Comparison of ENCODE assay signal across 1 cellular context in the genomic region with DNA sequence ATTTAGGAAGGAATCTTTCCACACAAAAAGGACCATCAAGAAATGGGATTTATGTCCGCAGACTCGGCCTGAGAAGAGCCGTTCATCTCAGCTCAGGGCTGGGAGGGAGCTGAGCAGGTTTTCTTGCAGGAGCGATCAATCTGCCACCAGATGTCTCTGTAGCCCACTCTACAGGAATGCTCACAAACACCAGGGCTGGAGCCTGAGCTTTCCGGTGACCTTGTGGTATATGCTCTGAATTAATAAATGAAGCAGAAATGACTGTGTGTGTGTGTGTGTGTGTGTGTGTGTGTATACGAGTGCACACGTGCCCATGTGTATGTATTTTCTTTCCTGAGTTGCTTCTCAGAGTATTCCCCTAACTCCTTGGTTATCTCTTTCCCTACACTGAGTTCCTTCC.
TF ChIP-seq lines count a peak whose summit lies in the region.

No MANE protein-coding gene starts in this region.

TF ChIP-seq in GM23338, 12 proteins besides CTCF, POLR2A, EP300 and RAD21 (continued from another document):
- TF ChIP-seq, protein P1, sequence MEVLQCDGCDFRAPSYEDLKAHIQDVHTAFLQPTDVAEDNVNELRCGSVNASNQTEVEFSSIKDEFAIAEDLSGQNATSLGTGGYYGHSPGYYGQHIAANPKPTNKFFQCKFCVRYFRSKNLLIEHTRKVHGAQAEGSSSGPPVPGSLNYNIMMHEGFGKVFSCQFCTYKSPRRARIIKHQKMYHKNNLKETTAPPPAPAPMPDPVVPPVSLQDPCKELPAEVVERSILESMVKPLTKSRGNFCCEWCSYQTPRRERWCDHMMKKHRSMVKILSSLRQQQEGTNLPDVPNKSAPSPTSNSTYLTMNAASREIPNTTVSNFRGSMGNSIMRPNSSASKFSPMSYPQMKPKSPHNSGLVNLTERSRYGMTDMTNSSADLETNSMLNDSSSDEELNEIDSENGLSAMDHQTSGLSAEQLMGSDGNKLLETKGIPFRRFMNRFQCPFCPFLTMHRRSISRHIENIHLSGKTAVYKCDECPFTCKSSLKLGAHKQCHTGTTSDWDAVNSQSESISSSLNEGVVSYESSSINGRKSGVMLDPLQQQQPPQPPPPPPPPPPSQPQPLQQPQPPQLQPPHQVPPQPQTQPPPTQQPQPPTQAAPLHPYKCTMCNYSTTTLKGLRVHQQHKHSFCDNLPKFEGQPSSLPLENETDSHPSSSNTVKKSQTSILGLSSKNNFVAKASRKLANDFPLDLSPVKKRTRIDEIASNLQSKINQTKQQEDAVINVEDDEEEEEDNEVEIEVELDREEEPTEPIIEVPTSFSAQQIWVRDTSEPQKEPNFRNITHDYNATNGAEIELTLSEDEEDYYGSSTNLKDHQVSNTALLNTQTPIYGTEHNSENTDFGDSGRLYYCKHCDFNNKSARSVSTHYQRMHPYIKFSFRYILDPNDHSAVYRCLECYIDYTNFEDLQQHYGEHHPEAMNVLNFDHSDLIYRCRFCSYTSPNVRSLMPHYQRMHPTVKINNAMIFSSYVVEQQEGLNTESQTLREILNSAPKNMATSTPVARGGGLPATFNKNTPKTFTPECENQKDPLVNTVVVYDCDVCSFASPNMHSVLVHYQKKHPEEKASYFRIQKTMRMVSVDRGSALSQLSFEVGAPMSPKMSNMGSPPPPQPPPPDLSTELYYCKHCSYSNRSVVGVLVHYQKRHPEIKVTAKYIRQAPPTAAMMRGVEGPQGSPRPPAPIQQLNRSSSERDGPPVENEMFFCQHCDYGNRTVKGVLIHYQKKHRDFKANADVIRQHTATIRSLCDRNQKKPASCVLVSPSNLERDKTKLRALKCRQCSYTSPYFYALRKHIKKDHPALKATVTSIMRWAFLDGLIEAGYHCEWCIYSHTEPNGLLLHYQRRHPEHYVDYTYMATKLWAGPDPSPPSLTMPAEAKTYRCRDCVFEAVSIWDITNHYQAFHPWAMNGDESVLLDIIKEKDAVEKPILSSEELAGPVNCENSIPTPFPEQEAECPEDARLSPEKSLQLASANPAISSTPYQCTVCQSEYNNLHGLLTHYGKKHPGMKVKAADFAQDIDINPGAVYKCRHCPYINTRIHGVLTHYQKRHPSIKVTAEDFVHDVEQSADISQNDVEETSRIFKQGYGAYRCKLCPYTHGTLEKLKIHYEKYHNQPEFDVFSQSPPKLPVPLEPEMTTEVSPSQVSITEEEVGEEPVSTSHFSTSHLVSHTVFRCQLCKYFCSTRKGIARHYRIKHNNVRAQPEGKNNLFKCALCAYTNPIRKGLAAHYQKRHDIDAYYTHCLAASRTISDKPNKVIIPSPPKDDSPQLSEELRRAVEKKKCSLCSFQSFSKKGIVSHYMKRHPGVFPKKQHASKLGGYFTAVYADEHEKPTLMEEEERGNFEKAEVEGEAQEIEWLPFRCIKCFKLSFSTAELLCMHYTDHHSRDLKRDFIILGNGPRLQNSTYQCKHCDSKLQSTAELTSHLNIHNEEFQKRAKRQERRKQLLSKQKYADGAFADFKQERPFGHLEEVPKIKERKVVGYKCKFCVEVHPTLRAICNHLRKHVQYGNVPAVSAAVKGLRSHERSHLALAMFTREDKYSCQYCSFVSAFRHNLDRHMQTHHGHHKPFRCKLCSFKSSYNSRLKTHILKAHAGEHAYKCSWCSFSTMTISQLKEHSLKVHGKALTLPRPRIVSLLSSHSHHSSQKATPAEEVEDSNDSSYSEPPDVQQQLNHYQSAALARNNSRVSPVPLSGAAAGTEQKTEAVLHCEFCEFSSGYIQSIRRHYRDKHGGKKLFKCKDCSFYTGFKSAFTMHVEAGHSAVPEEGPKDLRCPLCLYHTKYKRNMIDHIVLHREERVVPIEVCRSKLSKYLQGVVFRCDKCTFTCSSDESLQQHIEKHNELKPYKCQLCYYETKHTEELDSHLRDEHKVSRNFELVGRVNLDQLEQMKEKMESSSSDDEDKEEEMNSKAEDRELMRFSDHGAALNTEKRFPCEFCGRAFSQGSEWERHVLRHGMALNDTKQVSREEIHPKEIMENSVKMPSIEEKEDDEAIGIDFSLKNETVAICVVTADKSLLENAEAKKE (CRISPR knock-in tag; IDR thresholded peaks at IDR 0.05), result no peak
- TF ChIP-seq POLR2AphosphoS5 (IDR thresholded peaks at IDR 0.05; ENCODE audit: low read depth) (no peak), EZH2phosphoT487 (IDR thresholded peaks at IDR 0.05; ENCODE audit: unreplicated experiment) (no peak), CREB1 (CRISPR knock-in tag; IDR thresholded peaks at IDR 0.05; ENCODE audit: low read depth) (no peak), ZNF331 (CRISPR knock-in tag; IDR thresholded peaks at IDR 0.05; ENCODE audit: low read depth) (no peak), NANOG (IDR thresholded peaks at IDR 0.05; ENCODE audit: borderline replicate concordance) (no peak), ZNF114 (CRISPR knock-in tag; IDR thresholded peaks at IDR 0.05) (no peak), JUNB (IDR thresholded peaks at IDR 0.05; ENCODE audit: unreplicated experiment) (no peak)
- TF ChIP-seq, protein P2, sequence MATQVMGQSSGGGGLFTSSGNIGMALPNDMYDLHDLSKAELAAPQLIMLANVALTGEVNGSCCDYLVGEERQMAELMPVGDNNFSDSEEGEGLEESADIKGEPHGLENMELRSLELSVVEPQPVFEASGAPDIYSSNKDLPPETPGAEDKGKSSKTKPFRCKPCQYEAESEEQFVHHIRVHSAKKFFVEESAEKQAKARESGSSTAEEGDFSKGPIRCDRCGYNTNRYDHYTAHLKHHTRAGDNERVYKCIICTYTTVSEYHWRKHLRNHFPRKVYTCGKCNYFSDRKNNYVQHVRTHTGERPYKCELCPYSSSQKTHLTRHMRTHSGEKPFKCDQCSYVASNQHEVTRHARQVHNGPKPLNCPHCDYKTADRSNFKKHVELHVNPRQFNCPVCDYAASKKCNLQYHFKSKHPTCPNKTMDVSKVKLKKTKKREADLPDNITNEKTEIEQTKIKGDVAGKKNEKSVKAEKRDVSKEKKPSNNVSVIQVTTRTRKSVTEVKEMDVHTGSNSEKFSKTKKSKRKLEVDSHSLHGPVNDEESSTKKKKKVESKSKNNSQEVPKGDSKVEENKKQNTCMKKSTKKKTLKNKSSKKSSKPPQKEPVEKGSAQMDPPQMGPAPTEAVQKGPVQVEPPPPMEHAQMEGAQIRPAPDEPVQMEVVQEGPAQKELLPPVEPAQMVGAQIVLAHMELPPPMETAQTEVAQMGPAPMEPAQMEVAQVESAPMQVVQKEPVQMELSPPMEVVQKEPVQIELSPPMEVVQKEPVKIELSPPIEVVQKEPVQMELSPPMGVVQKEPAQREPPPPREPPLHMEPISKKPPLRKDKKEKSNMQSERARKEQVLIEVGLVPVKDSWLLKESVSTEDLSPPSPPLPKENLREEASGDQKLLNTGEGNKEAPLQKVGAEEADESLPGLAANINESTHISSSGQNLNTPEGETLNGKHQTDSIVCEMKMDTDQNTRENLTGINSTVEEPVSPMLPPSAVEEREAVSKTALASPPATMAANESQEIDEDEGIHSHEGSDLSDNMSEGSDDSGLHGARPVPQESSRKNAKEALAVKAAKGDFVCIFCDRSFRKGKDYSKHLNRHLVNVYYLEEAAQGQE (IDR thresholded peaks at IDR 0.05; ENCODE audit: unreplicated experiment), result no peak
